ENCODE assay signal across 2 cellular contexts in the genomic region with DNA sequence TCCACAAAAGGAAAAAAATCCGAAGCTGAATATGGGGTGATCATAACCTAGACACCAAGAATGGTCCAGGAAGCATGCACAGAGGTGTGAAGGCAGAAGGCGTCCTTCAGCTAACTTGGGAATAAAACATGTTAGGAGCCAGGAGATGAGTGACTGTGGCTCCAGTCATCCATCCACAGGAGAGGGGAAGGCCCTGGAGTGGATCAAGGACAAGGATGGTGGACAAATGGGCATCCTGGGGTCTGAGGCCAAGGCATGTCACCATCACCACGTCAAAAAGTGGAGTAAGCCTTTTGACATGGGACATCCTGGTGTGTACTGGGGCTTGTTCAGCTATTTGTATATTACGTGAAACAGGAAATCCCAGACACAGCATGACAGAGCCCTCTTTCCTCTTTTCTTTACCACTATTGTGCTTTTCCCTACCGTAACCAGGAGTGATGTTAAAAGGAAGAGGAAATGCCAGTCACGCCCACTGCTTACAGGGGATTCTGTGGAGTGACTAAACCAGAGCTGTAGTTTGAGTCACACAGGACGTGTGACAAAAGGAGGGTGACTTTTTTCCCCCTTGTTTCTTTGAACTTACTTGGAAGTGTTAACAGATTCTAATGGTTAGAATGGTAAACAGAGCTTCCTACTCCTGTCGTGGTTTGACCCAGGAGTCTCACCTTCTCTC.
TF ChIP-seq lines count a peak whose summit lies in the region.

No MANE protein-coding gene starts in this region.

TF ChIP-seq in HEK293T, 16 proteins besides CTCF, POLR2A, EP300 and RAD21 (continued from another document):
- no peak for TF ChIP-seq PKNOX1 (IDR thresholded peaks at IDR 0.05)

TF ChIP-seq in SK-N-SH treated with all-trans-retinoic acid at 6 μM for 48 hours, 23 proteins besides CTCF, POLR2A, EP300 and RAD21 (continued from another document):
- TF ChIP-seq CSDC2 (CRISPR knock-in tag; IDR thresholded peaks at IDR 0.05) (no peak), TCF4 (CRISPR knock-in tag; IDR thresholded peaks at IDR 0.05; ENCODE audit: borderline replicate concordance) (no peak), GLIS3 (CRISPR knock-in tag; IDR thresholded peaks at IDR 0.05) (no peak), ESRRG (CRISPR knock-in tag; IDR thresholded peaks at IDR 0.05) (no peak), ZC3H10 (CRISPR knock-in tag; IDR thresholded peaks at IDR 0.05) (no peak), ZNF565 (CRISPR knock-in tag; conservative IDR thresholded peaks at IDR 0.05; ENCODE audit: low read depth) (no peak), PATZ1 (CRISPR knock-in tag; IDR thresholded peaks at IDR 0.05; ENCODE audit: borderline replicate concordance) (no peak), ZNF70 (CRISPR knock-in tag; IDR thresholded peaks at IDR 0.05) (no peak)
TF ChIP-seq in SK-N-SH treated with all-trans-retinoic acid at 6 μM for 48 hours: peak in this region for 0.
